In the genomic region with DNA sequence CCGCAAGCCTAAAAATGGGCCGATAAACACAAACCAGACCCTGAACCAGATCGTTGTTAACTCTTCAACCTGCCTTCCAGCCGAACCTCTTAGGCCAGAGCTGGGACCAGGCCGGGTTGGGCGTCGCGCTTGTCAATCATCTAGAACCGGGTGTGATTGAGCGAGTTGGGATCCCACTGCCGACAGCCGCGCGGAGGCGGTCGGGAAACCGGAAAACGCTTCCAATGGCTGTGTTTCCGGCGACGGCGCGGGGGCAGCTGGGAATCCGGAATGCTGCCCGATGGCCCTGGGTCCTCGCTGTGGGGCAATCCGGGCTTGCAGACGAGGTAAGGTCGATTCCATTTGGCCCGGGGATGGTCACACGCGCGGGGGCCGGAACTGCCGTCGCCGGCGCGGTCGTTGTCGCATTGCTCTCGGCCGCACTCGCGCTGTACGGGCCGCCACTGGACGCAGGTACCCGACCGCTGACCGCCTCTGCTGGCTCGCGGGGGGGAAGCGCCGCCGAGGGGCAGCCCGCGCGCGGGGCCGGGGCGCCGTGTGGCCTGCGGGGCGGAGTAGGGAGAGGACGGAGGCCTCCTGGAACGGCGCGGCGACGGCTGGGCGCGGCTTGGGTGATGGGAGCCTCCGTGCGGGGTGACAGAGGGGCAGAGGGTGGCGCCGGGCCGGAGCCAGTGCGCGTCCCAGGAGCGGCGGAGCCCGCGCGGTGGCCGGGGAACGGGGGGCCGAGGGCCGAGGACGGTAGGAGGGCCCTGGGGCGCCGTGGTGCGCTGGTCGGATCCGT, we compare ENCODE assay signal across 7 cellular contexts. TPM values are rescaled to one million over a fixed set of nuclear protein-coding genes. Genes with fewer than 3 reads are reported as not detected.
DNase-seq lines count a peak whose midpoint lies in the region; ATAC-seq and TF ChIP-seq lines count a peak whose summit lies in the region.

A gene (plus strand): TSS at position 224 of the 781 bp plus-strand sequence. CDS start 57 bp downstream, at position 281.

- TF ChIP-seq CTCF in hepatocyte (IDR thresholded peaks at IDR 0.05; ENCODE audit: poor library complexity): no peak

- WGBS in hepatocyte (ENCODE audit: low lambda C conversion rate, missing lambda C conversion rate): 3% methylated on average over 57 of the region's 95 CpGs

- peaks cover 48% of the 10 kb centered on the region for H3K79me2 ChIP-seq in hepatocyte

- peak within 1 kb of the TSS; percentile 61 for H2AFZ ChIP-seq in hepatocyte

- no peaks in the 10 kb centered on the region for H3K9me3 ChIP-seq in hepatocyte (ENCODE audit: low read depth)

- H3K27me3 ChIP-seq in hepatocyte: no peaks in the 10 kb centered on the region

- H3K36me3 ChIP-seq in hepatocyte (replicated peaks; ENCODE audit: insufficient read depth, low read depth): no peaks in the 10 kb centered on the region

- H3K4me2 ChIP-seq in hepatocyte: peak within 1 kb of the TSS; percentile 96

- peaks cover 32% of the 10 kb centered on the region for H4K20me1 ChIP-seq in hepatocyte (ENCODE audit: insufficient read depth, poor library complexity, severe bottlenecking)

- H3K27ac ChIP-seq in hepatocyte: peak within 1 kb of the TSS; percentile 94

- peak; percentile 77 for ATAC-seq in GM18502 (IDR thresholded peaks at IDR 0.05; ENCODE audit: poor library complexity, unreplicated experiment)
- peak; percentile 84 for ATAC-seq in HG02938 (IDR thresholded peaks at IDR 0.05; ENCODE audit: unreplicated experiment)

- DNase-seq in NCI-H187 (lab: John Stamatoyannopoulos, UW) (peak; percentile 85 to 90), T1000 (lab: John Stamatoyannopoulos, UW) (peak; percentile 90), astrocyte of the hippocampus (ENCODE audit: low read depth, low spot score) (peak; percentile 97), hepatocyte (ENCODE audit: low spot score) (peak; percentile 94), renal cortical epithelial cell (ENCODE audit: low read depth) (peak; percentile 88)

- peaks cover 29% of the 10 kb centered on the region for H3K4me1 ChIP-seq in hepatocyte (ENCODE audit: insufficient read depth)

- peak within 1 kb of the TSS; percentile 53 for H3K4me3 ChIP-seq in hepatocyte

- H3K9me2 ChIP-seq in hepatocyte (replicated peaks; ENCODE audit: insufficient read depth): no peaks in the 10 kb centered on the region

RNA-seq across cellular contexts. Expression of the gene that starts here (rescaled TPM):
- total RNA-seq in hepatocyte (29.9 and 30.9 TPM in 2 replicates), renal cortical epithelial cell (15.6 and 30.5 TPM in 2 replicates)
- polyA plus RNA-seq in hepatocyte: 34.5 and 37.6 TPM in 2 replicates

Comparison
In these comparisons a context has a peak if more than half of its experiments do, and no peak if none do; other contexts are left out.
1. Peak in every context shown above with its lines: DNase-seq, ATAC-seq, H3K4me3 ChIP-seq and H3K27ac ChIP-seq.